1 cellular context compared by ENCODE assay signal in genomic region chr12:52496590-52497071, GRCh38.
TF ChIP-seq lines count a peak whose summit lies in the region.

No MANE protein-coding gene starts in this region.

TF ChIP-seq in HEK293, 187 proteins besides CTCF, POLR2A, EP300 and RAD21 (continued from another document):
- TF ChIP-seq GFI1B (tag by site-specific recombination; IDR thresholded peaks at IDR 0.05) (no peak), ZNF138 (tag by site-specific recombination; IDR thresholded peaks at IDR 0.05; ENCODE audit: borderline replicate concordance) (no peak)
- TF ChIP-seq, protein P1, sequence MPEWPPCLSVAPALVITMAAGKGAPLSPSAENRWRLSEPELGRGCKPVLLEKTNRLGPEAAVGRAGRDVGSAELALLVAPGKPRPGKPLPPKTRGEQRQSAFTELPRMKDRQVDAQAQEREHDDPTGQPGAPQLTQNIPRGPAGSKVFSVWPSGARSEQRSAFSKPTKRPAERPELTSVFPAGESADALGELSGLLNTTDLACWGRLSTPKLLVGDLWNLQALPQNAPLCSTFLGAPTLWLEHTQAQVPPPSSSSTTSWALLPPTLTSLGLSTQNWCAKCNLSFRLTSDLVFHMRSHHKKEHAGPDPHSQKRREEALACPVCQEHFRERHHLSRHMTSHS (tag by site-specific recombination; IDR thresholded peaks at IDR 0.05): no peak
